Comparison of ENCODE assay signal across 33 cellular contexts in the genomic region with DNA sequence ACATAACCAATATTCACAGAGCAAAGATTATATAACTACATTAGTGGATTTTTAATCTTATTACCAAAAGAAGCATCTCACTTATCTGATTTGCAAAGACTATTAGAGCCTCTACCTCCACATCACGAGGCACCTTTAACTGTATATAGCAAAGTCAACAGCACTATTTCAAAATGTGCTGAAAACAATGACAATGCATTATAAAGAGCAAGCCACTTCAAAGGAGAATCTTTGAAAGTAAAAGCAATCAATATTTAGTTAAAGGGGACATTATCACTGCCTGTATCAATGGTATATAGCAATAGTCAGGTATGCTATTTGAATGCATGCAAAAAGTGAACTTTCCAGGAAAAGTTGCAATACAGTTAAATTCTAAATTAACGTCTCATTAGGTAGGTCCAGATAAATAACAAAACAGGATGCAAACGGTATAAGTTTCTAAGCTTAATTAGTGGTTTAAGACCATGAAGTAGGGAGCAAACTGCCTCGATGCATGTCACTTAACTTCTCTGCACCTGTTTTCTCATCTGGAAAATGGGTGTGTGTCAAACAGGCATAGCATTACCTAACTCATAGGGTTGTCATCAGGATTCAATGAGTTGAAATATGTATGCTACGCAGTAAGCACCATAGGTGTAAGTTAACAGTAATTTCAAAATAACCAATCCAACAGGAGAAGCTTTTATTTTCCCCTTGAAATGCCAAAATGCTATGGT.
"Had no signal": no experiment of that assay in that cellular context is flagged by ENCODE, and none has a peak within 500 bp of the region (broad histone marks: within the 10 kb centered on the region; RNA-seq: fewer than 3 reads in every experiment).

No MANE protein-coding gene starts in this region.

- H3K4me1 Mint-ChIP-seq: activated CD4-positive, alpha-beta memory T cell treated with anti-CD3 and anti-CD28 coated beads, Interleukin-2, amount 10 ng/mL, durations not matched to agents 7 days and 5 days; activated CD8-positive, alpha-beta memory T cell treated with anti-CD3 and anti-CD28 coated beads, Interleukin-2, amount 10 ng/mL, durations not matched to agents 7 days and 5 days; activated naive CD4-positive, alpha-beta T cell treated with anti-CD3 and anti-CD28 coated beads, Interleukin-2, amount 10 ng/mL, durations not matched to agents 7 days and 5 days had no signal

- H3K27me3 Mint-ChIP-seq: activated B cell treated with CpG ODN at 0.5 μM for 24 hours; activated CD4-positive, alpha-beta memory T cell treated with anti-CD3 and anti-CD28 coated beads, Interleukin-2, amount 10 ng/mL, durations not matched to agents 7 days and 5 days; activated CD8-positive, alpha-beta memory T cell treated with anti-CD3 and anti-CD28 coated beads, Interleukin-2, amount 10 ng/mL, durations not matched to agents 7 days and 5 days; activated naive CD4-positive, alpha-beta T cell treated with anti-CD3 and anti-CD28 coated beads, Interleukin-2, amount 10 ng/mL, durations not matched to agents 7 days and 5 days; activated naive CD8-positive, alpha-beta T cell; activated naive CD8-positive, alpha-beta T cell treated with anti-CD3 and anti-CD28 coated beads, Interleukin-2, amount 50 U/mL, for 24 hours; brain had no signal

- H3K27ac ChIP-seq: Peyer's patch, VCaP had no signal

- H3K9me3 ChIP-seq: Peyer's patch had no signal

- H3K4me3 Mint-ChIP-seq: activated B cell treated with CpG ODN at 0.5 μM for 24 hours; activated CD4-positive, alpha-beta memory T cell treated with anti-CD3 and anti-CD28 coated beads, Interleukin-2, amount 10 ng/mL, durations not matched to agents 7 days and 5 days; activated CD8-positive, alpha-beta memory T cell treated with anti-CD3 and anti-CD28 coated beads, Interleukin-2, amount 10 ng/mL, durations not matched to agents 7 days and 5 days; activated naive CD4-positive, alpha-beta T cell treated with anti-CD3 and anti-CD28 coated beads, Interleukin-2, amount 10 ng/mL, durations not matched to agents 7 days and 5 days; activated naive CD8-positive, alpha-beta T cell; activated naive CD8-positive, alpha-beta T cell treated with anti-CD3 and anti-CD28 coated beads, Interleukin-2, amount 50 U/mL, for 24 hours; brain had no signal

- H3K27ac Mint-ChIP-seq: activated B cell treated with CpG ODN at 0.5 μM for 24 hours; activated CD4-positive, alpha-beta memory T cell treated with anti-CD3 and anti-CD28 coated beads, Interleukin-2, amount 10 ng/mL, durations not matched to agents 7 days and 5 days; activated CD8-positive, alpha-beta memory T cell treated with anti-CD3 and anti-CD28 coated beads, Interleukin-2, amount 10 ng/mL, durations not matched to agents 7 days and 5 days; activated naive CD4-positive, alpha-beta T cell treated with anti-CD3 and anti-CD28 coated beads, Interleukin-2, amount 10 ng/mL, durations not matched to agents 7 days and 5 days; activated naive CD8-positive, alpha-beta T cell; activated naive CD8-positive, alpha-beta T cell treated with anti-CD3 and anti-CD28 coated beads, Interleukin-2, amount 50 U/mL, for 24 hours; brain had no signal

- H3K27me3 ChIP-seq: Peyer's patch had no signal

- H3K4me3 ChIP-seq: Peyer's patch had no signal

- ATAC-seq: activated CD8-positive, alpha-beta memory T cell treated with anti-CD3 and anti-CD28 coated beads, Interleukin-2, amount 10 ng/mL, durations not matched to agents 7 days and 5 days; activated naive CD8-positive, alpha-beta T cell treated with anti-CD3 and anti-CD28 coated beads, Interleukin-2, amount 50 U/mL, for 24 hours; PC-3 had no signal

- DNase-seq: activated B cell treated with CpG ODN at 0.5 μM for 24 hours; activated CD4-positive, alpha-beta memory T cell treated with anti-CD3 and anti-CD28 coated beads, Interleukin-2, amount 10 ng/mL, durations not matched to agents 7 days and 5 days; activated CD4-positive, alpha-beta T cell treated with anti-CD3 and anti-CD28 coated beads for 4 hours; activated CD4-positive, alpha-beta T cell treated with anti-CD3 and anti-CD28 coated beads, Interleukin-2, amount 50 U/mL, for 1 hour; activated CD4-positive, CD25-positive, alpha-beta regulatory T cell treated with anti-CD3 and anti-CD28 coated beads, Interleukin-2, amount 50 U/mL, for 72 hours; activated CD8-positive, alpha-beta memory T cell treated with anti-CD3 and anti-CD28 coated beads for 24 hours; activated CD8-positive, alpha-beta memory T cell treated with anti-CD3 and anti-CD28 coated beads, Interleukin-2, amount 10 ng/mL, durations not matched to agents 7 days and 5 days; activated CD8-positive, alpha-beta memory T cell treated with anti-CD3 and anti-CD28 coated beads, Interleukin-2, amount 50 U/mL, for 48 hours; activated effector memory CD4-positive, alpha-beta T cell treated with Interleukin-2 at 50 U/mL for 16 hours; activated naive CD4-positive, alpha-beta T cell treated with anti-CD3 and anti-CD28 coated beads, Interleukin-2, amount 10 ng/mL, durations not matched to agents 7 days and 5 days; activated naive CD8-positive, alpha-beta T cell treated with anti-CD3 and anti-CD28 coated beads, Interleukin-2, amount 50 U/mL, for 24 hours; activated T-cell treated with anti-CD3 and anti-CD28 coated beads, Interleukin-2, amount 50 U/mL, for 48 hours; anterior cingulate cortex; central memory CD4-positive, alpha-beta T cell; NCI-H1092 treated with DMSO at 0.1 percent for 48 hours; NCI-H1417; NCI-H146; NCI-H187; NCI-H2029 treated with DMSO at 0.1 percent for 48 hours; NCI-H2107; NCI-H345; NCI-H524 treated with DMSO at 0.1 percent for 48 hours; PC-3; Peyer's patch; RPMI8226; SIG-M5; SW 1271; T-helper 1 cell; T-helper 2 cell; T-helper 9 cell had no signal
